In genomic region chr14:99522934-99523660, GRCh38 we compare ENCODE assay signal across 10 cellular contexts. TPM values are rescaled to one million over a fixed set of nuclear protein-coding genes. Genes with fewer than 3 reads are reported as not detected.
DNase-seq lines count a peak whose midpoint lies in the region; ATAC-seq, FAIRE-seq and TF ChIP-seq lines count a peak whose summit lies in the region.
"Had no signal": no experiment of that assay in that cellular context is flagged by ENCODE, and none has a peak within 500 bp of the region (broad histone marks: within the 10 kb centered on the region; RNA-seq: fewer than 3 reads in every experiment).

No MANE protein-coding gene starts in this region.

- no peak for TF ChIP-seq EP300 in K562 (IDR thresholded peaks at IDR 0.05; ENCODE audit: low read length)

- no peak for TF ChIP-seq RAD21 in K562 (CRISPR knock-in tag; conservative IDR thresholded peaks at IDR 0.05 in 1 of 2, IDR thresholded peaks at IDR 0.05 in 1 of 2)

- 40% methylated on average over 11 of the region's 14 CpGs for WGBS in K562 (ENCODE audit: insufficient coverage, low coverage, missing lambda C conversion rate)

- peaks cover 64% of the 10 kb centered on the region for H3K4me1 ChIP-seq in HUES6 (ENCODE audit: control insufficient read depth, insufficient read depth, low read length)
- H3K4me1 ChIP-seq in K562 (replicated peaks in 1 of 2; ENCODE audit: control insufficient read depth in 2 of 2, insufficient read depth in 2 of 2, low read length in 2 of 2): peaks cover 11 to 55% of the 10 kb centered on the region in 2 experiments
- H3K4me1 ChIP-seq in kidney (ENCODE audit: control insufficient read depth in 1 of 2, insufficient read depth in 1 of 2, low read depth in 1 of 2, low read length in 2 of 2): peaks cover 0 to 10% of the 10 kb centered on the region in 2 donors
- H3K4me1 ChIP-seq in stomach smooth muscle (ENCODE audit: control insufficient read depth, insufficient read depth, low read length): peaks cover 60% of the 10 kb centered on the region
- H3K4me1 ChIP-seq: gastrocnemius medialis had no signal

- intact Hi-C loops in K562 (cut with micrococcal nuclease) (no loop called here), kidney (cut with DNase I) (no loop called here)

- no peaks in the 10 kb centered on the region for H3K27me3 ChIP-seq in HUES6 (ENCODE audit: control insufficient read depth, insufficient read depth, low read length)
- H3K27me3 ChIP-seq in K562 (ENCODE audit: control insufficient read depth in 2 of 2, insufficient read depth in 2 of 2, low read length in 2 of 2): no peaks in the 10 kb centered on the region
- no peaks in the 10 kb centered on the region for H3K27me3 ChIP-seq in stomach smooth muscle (ENCODE audit: control insufficient read depth in 1 of 2, insufficient read depth in 2 of 2, low read length in 2 of 2)
- H3K27me3 ChIP-seq: gastrocnemius medialis had no signal

- in situ Hi-C loops in K562 (cut with MboI): loop anchor here (10.0 kb wide), 1 partner anchor 362 kb away; no protein-coding TSS in a partner anchor

- H3K4me3 ChIP-seq in HUES6 (ENCODE audit: low read depth, low read length): peak overlapping the region; percentile 22; the same call in 1 of the 2 replicates
- no peak overlapping the region for H3K4me3 ChIP-seq in K562
- no peak overlapping the region for H3K4me3 ChIP-seq in kidney (ENCODE audit: low read length in 2 of 2)
- peak overlapping the region in 1 of 2 donors; percentile 47 for H3K4me3 ChIP-seq in stomach smooth muscle (ENCODE audit: low read length in 2 of 2)
- H3K4me3 ChIP-seq: gastrocnemius medialis had no signal

- no peaks in the 10 kb centered on the region for H3K79me2 ChIP-seq in K562 (ENCODE audit: control insufficient read depth, insufficient read depth, low read length)

- H2AFZ ChIP-seq in K562 (ENCODE audit: low read depth, low read length): no peak overlapping the region

- H3K4me2 ChIP-seq in K562 (ENCODE audit: insufficient read depth, low read length): no peak overlapping the region

- no peak for FAIRE-seq in K562 (lab: Jason Lieb, UNC)
- FAIRE-seq in kidney (lab: Jason Lieb, UNC): no peak

- no TSS peak for BruUV-seq in K562 (replicated peaks; lab: Mats Ljungman, UMichigan)

- no peaks in the 10 kb centered on the region for H3K9me1 ChIP-seq in K562 (ENCODE audit: control insufficient read depth, insufficient read depth, low read length)

- H4K20me1 ChIP-seq in K562 (replicated peaks; ENCODE audit: control insufficient read depth, insufficient read depth, low read length): peaks cover 6% of the 10 kb centered on the region; the same call in 1 of the 2 replicates

- CTCF ChIA-PET in K562 (lab: Yijun Ruan, JAX; ENCODE audit: low intra/inter-chr PET ratio): no interaction called here

- H3K9me3 ChIP-seq in HUES6 (ENCODE audit: control insufficient read depth, insufficient read depth, low read depth, low read length) (no peaks in the 10 kb centered on the region), K562 (replicated peaks; ENCODE audit: control insufficient read depth, insufficient read depth, low read depth, low read length) (no peaks in the 10 kb centered on the region), kidney (ENCODE audit: control insufficient read depth in 1 of 2, low read length in 2 of 2) (no peaks in the 10 kb centered on the region), stomach smooth muscle (ENCODE audit: control insufficient read depth in 2 of 2, low read length in 2 of 2) (no peaks in the 10 kb centered on the region)
- H3K9me3 ChIP-seq: gastrocnemius medialis had no signal

- DNase-seq in K562 (ENCODE audit: extremely low read depth in 1 of 4, low spot score in 3 of 4) (peak in 1 of 4 experiments; percentile 25), kidney (peak; percentile 61), NCI-H345 treated with DMSO at 0.1 percent for 48 hours (lab: John Stamatoyannopoulos, UW; ENCODE audit: unreplicated experiment) (no peak), NCI-H1105 (lab: John Stamatoyannopoulos, UW) (no peak)
- DNase-seq: activated T-cell treated with anti-CD3 and anti-CD28 coated beads, Interleukin-2, amount 50 U/mL, for 48 hours; gastrocnemius medialis had no signal

- H3K9ac ChIP-seq in HUES6 (ENCODE audit: low read length) (peak overlapping the region; percentile 66), K562 (ENCODE audit: insufficient read depth in 1 of 2, low read depth in 2 of 2, low read length in 2 of 2) (peak overlapping the region in 1 of 2 experiments; percentile 20; a peak in 2 of 4 replicates), kidney (ENCODE audit: low read length in 2 of 2) (no peak overlapping the region), stomach smooth muscle (ENCODE audit: low read length in 2 of 2) (peak overlapping the region; percentile 21 to 35)

- POLR2A ChIA-PET in K562 (lab: Yijun Ruan, JAX): interaction anchor here (0.6 to 1.2 kb wide), 3 partner anchors 10 to 106 kb away, joined by 3 to 4 read pairs (median 3); no protein-coding TSS in a partner anchor

- TF ChIP-seq POLR2A in K562 (conservative IDR thresholded peaks at IDR 0.05): no peak

- no peak for ATAC-seq in K562
- ATAC-seq in GM18907 (IDR thresholded peaks at IDR 0.05; ENCODE audit: unreplicated experiment): no peak
- ATAC-seq: gastrocnemius medialis; stimulated activated effector memory CD8-positive, alpha-beta T cell treated with anti-CD3 and anti-CD28 coated beads, Interleukin-12 subunit alpha, Interleukin-12 subunit beta, amount 100 ng/mL, for 72 hours had no signal

- peak overlapping the region; percentile 93 for H3K27ac ChIP-seq in HUES6 (ENCODE audit: low read depth, low read length)
- H3K27ac ChIP-seq in K562 (ENCODE audit: extremely low read depth, low read depth, low read length): no peak overlapping the region
- H3K27ac ChIP-seq in kidney (ENCODE audit: low read depth in 2 of 2, low read length in 2 of 2): no peak overlapping the region
- peak overlapping the region; percentile 71 for H3K27ac ChIP-seq in stomach smooth muscle (ENCODE audit: low read length)

- TF ChIP-seq CTCF in K562 (IDR thresholded peaks at IDR 0.05 in 2 of 3, conservative IDR thresholded peaks at IDR 0.05 in 1 of 3; ENCODE audit: insufficient read depth in 2 of 3, low read depth in 1 of 3, low read length in 3 of 3) (no peak), kidney (IDR thresholded peaks at IDR 0.05; ENCODE audit: borderline replicate concordance, extremely low read depth, insufficient read depth) (no peak)

- no peaks in the 10 kb centered on the region for H3K36me3 ChIP-seq in HUES6 (ENCODE audit: control insufficient read depth, insufficient read depth, low read length)
- H3K36me3 ChIP-seq in K562 (ENCODE audit: control insufficient read depth, insufficient read depth, low read length): no peaks in the 10 kb centered on the region
- no peaks in the 10 kb centered on the region for H3K36me3 ChIP-seq in kidney (ENCODE audit: control insufficient read depth in 1 of 2, insufficient read depth in 2 of 2, low read length in 2 of 2)
- H3K36me3 ChIP-seq in stomach smooth muscle (ENCODE audit: control insufficient read depth in 2 of 2, insufficient read depth in 2 of 2, low read length in 2 of 2): peaks cover 0 to 7% of the 10 kb centered on the region in 2 donors
- H3K36me3 ChIP-seq: gastrocnemius medialis had no signal

TF ChIP-seq in K562, 482 proteins besides CTCF, POLR2A, EP300 and RAD21 (continues in another document):
- TF ChIP-seq ZNF766 (CRISPR knock-in tag; conservative IDR thresholded peaks at IDR 0.05) (no peak), MYC (IDR thresholded peaks at IDR 0.05; ENCODE audit: low read depth, low read length) (no peak), MYC (CRISPR knock-in tag; IDR thresholded peaks at IDR 0.05; ENCODE audit: borderline replicate concordance, low read depth) (no peak)

RNA-seq across cellular contexts. Expression of gene CCNK, which starts 41.9 kb away (rescaled TPM):
- 51.2 and 83.1 TPM in 2 replicates for total RNA-seq in K562 (2011; cell fraction: chromatin; rRNA removed; ENCODE audit: low replicate concordance)
- 21.5 and 32.9 TPM in 2 replicates for total RNA-seq in K562 (2011; cell fraction: nucleolus; rRNA removed)
- 39.8 TPM in 2 replicates for total RNA-seq in K562 (2011; cell fraction: nucleoplasm; rRNA removed)
- total RNA-seq in K562 (2014; rRNA removed) (15.9 and 20.2 TPM in 2 replicates), K562 (2014; rRNA removed; fragmentation: Illumina TruSeq; extraction: Trizol) (9.3 and 10.6 TPM in 2 replicates), K562 (2015; rRNA removed; fragmentation: Illumina TruSeq; extraction: Trizol) (10.1 and 12.9 TPM in 2 replicates), K562 (2021) (54.8 and 63.6 TPM in 2 replicates), kidney (40.6 TPM)
- polyA plus RNA-seq in K562 (2011; rRNA removed) (6.6 and 9.0 TPM in 2 replicates), K562 (2014; fragmentation: Illumina TruSeq; extraction: Trizol) (74.6 and 84.2 TPM in 2 replicates), K562 (2014; fragmentation: Nextera tagmentation; extraction: Ambion mirVana) (10 to 100 TPM in 1 of 2 experiments, 1 to 10 TPM in 1; 5.8 to 16.4 TPM), K562 (2014; rRNA removed) (12.5 and 16.9 TPM in 2 replicates), kidney (ENCODE audit: insufficient read depth, low read depth, low replicate concordance) (12.8 TPM)
- 6.1 and 11.8 TPM in 2 replicates for polyA plus RNA-seq in K562 (2011; cell fraction: cytosol; rRNA removed)
- 13.8 and 18.3 TPM in 2 replicates for polyA plus RNA-seq in K562 (2011; cell fraction: nucleus; rRNA removed)
- polyA plus RNA-seq in K562 (2012): 38.8 and 55.9 TPM in 2 replicates
- polyA minus RNA-seq in K562 (2011; rRNA and poly(A)+ RNA removed): 37.8 and 42.2 TPM in 2 replicates
- 22.9 and 44.6 TPM in 2 replicates for polyA minus RNA-seq in K562 (2011; cell fraction: cytosol; rRNA and poly(A)+ RNA removed)
- polyA minus RNA-seq in K562 (2011; cell fraction: nucleus; rRNA and poly(A)+ RNA removed): 16.3 and 31.9 TPM in 2 replicates

RNA-seq across cellular contexts. Expression of gene SETD3, which starts 42.4 kb away (rescaled TPM):
- 14.4 and 25.8 TPM in 2 replicates for total RNA-seq in K562 (2011; cell fraction: chromatin; rRNA removed; ENCODE audit: low replicate concordance)
- total RNA-seq in K562 (2011; cell fraction: nucleolus; rRNA removed): 7.0 and 11.2 TPM in 2 replicates
- total RNA-seq in K562 (2011; cell fraction: nucleoplasm; rRNA removed): 14.6 and 22.7 TPM in 2 replicates
- total RNA-seq in K562 (2014; rRNA removed) (24.4 and 26.5 TPM in 2 replicates), K562 (2014; rRNA removed; fragmentation: Illumina TruSeq; extraction: Trizol) (35.2 and 43.2 TPM in 2 replicates), K562 (2015; rRNA removed; fragmentation: Illumina TruSeq; extraction: Trizol) (33.5 and 35.9 TPM in 2 replicates), K562 (2021) (32.4 and 36.6 TPM in 2 replicates), kidney (85.6 TPM)
- polyA plus RNA-seq in K562 (2011; rRNA removed) (21.2 and 24.6 TPM in 2 replicates), K562 (2014; fragmentation: Illumina TruSeq; extraction: Trizol) (29.2 and 33.5 TPM in 2 replicates), K562 (2014; fragmentation: Nextera tagmentation; extraction: Ambion mirVana) (10 to 100 TPM in 1 of 2 experiments, 1 to 10 TPM in 1; 8.5 to 11.5 TPM), K562 (2014; rRNA removed) (23.7 and 24.1 TPM in 2 replicates), kidney (ENCODE audit: insufficient read depth, low read depth, low replicate concordance) (74.0 TPM)
- 14.1 and 17.8 TPM in 2 replicates for polyA plus RNA-seq in K562 (2011; cell fraction: cytosol; rRNA removed)
- 15.3 and 18.5 TPM in 2 replicates for polyA plus RNA-seq in K562 (2011; cell fraction: nucleus; rRNA removed)
- polyA plus RNA-seq in K562 (2012): 21.7 and 21.9 TPM in 2 replicates
- 33.3 and 39.5 TPM in 2 replicates for polyA minus RNA-seq in K562 (2011; rRNA and poly(A)+ RNA removed)
- 26.9 and 27.8 TPM in 2 replicates for polyA minus RNA-seq in K562 (2011; cell fraction: cytosol; rRNA and poly(A)+ RNA removed)
- 10.8 and 21.7 TPM in 2 replicates for polyA minus RNA-seq in K562 (2011; cell fraction: nucleus; rRNA and poly(A)+ RNA removed)

Comparison
In these comparisons a context has a peak if more than half of its experiments do, and no peak if none do; other contexts are left out.
1. H3K27ac ChIP-seq: peak in HUES6 (single experiment) and stomach smooth muscle (single experiment); none in K562 (single experiment) and kidney (0 of 2).
2. H3K9ac ChIP-seq: peak in HUES6 (single experiment) and stomach smooth muscle (2 of 2); none in kidney (0 of 2).